Comparison of ENCODE assay signal across 8 cellular contexts in genomic region chr11:27497284-27497866, GRCh38. TPM values are rescaled to one million over a fixed set of nuclear protein-coding genes. Genes with fewer than 3 reads are reported as not detected.
DNase-seq lines count a peak whose midpoint lies in the region; ATAC-seq, FAIRE-seq and TF ChIP-seq lines count a peak whose summit lies in the region.

No MANE protein-coding gene starts in this region.

- in situ Hi-C loops in astrocyte of the cerebellum (cut with HindIII; ENCODE audit: low sequenced_read_pairs) (no loop called here), HepG2 (cut with HindIII; ENCODE audit: extremely low pct_ligation_motif_present, low pct_unique_long_range_greater_than_20kb) (loop anchor here (5.0 to 25.0 kb wide), 2 partner anchors 315 to 735 kb away; no protein-coding TSS in a partner anchor)

- ATAC-seq in GM21825 (IDR thresholded peaks at IDR 0.05; ENCODE audit: unreplicated experiment) (peak; percentile 71), HepG2 (peak; percentile 38; the same call in 1 of the 3 replicates), GM19023 (IDR thresholded peaks at IDR 0.05; ENCODE audit: unreplicated experiment) (no peak)

- no peak for TF ChIP-seq POLR2A in HepG2 (IDR thresholded peaks at IDR 0.05; ENCODE audit: insufficient read depth in 1 of 2, low read depth in 2 of 2, low read length in 2 of 2)

- H4K20me1 ChIP-seq in HepG2 (ENCODE audit: insufficient read depth, low read length), result peaks cover 10% of the 10 kb centered on the region

- peak; percentile 32 for DNase-seq in M059J (ENCODE audit: low read depth)
- peak; percentile 4 for DNase-seq in astrocyte of the cerebellum (ENCODE audit: low read depth)
- DNase-seq in HepG2 (ENCODE audit: low spot score), result peak; percentile 18
- DNase-seq in putamen (ENCODE audit: low spot score), result no peak
- no peak for DNase-seq in ecto neural progenitor cell (ENCODE audit: low spot score)

- TF ChIP-seq EP300 in HepG2 (IDR thresholded peaks at IDR 0.05; ENCODE audit: low read depth in 2 of 2, low read length in 2 of 2) (no peak), HepG2 (CRISPR knock-in tag; IDR thresholded peaks at IDR 0.05; ENCODE audit: borderline replicate concordance) (no peak)

- no peak overlapping the region for H3K4me3 ChIP-seq in astrocyte of the cerebellum (ENCODE audit: low read depth, low read length)
- H3K4me3 ChIP-seq in HepG2 (replicated peaks in 1 of 3; ENCODE audit: insufficient read depth in 1 of 3, low read depth in 2 of 3, low read length in 3 of 3), result no peak overlapping the region

- H3K27ac ChIP-seq in HepG2 (ENCODE audit: extremely low read length, insufficient read depth, low read length), result no peak overlapping the region

- intact Hi-C loops in HepG2 (cut with micrococcal nuclease; ENCODE audit: unreplicated experiment), result loop anchor here (1.0 to 5.0 kb wide), 2 partner anchors 313 to 1835 kb away; no protein-coding TSS in a partner anchor

- FAIRE-seq in HepG2 (lab: Jason Lieb, UNC), result no peak

- H3K79me2 ChIP-seq in HepG2 (ENCODE audit: insufficient read depth, low read length), result peaks cover 20% of the 10 kb centered on the region

- H3K9me3 ChIP-seq in HepG2 (ENCODE audit: low read length), result no peaks in the 10 kb centered on the region

- H3K4me1 ChIP-seq in HepG2 (ENCODE audit: insufficient read depth, low read length), result peaks cover 4% of the 10 kb centered on the region; the same call in 1 of the 2 replicates

- CTCF ChIA-PET in HepG2 (lab: Yijun Ruan, JAX; ENCODE audit: low intra/inter-chr PET ratio, low total read pairs), result interaction anchor here (1.3 kb wide), 1 partner anchor 314 kb away, joined by 5 read pairs; no protein-coding TSS in a partner anchor

- no peak overlapping the region for H3K4me2 ChIP-seq in HepG2 (ENCODE audit: low read depth, low read length)

- peaks cover 9 to 55% of the 10 kb centered on the region in 2 experiments for H3K36me3 ChIP-seq in HepG2 (replicated peaks in 1 of 2; ENCODE audit: control insufficient read depth in 1 of 2, insufficient read depth in 2 of 2, low read length in 2 of 2)

- POLR2A ChIA-PET in HepG2 (lab: Yijun Ruan, JAX), result no interaction called here

- no peak overlapping the region for H3K9ac ChIP-seq in HepG2 (ENCODE audit: insufficient read depth, low read depth, low read length)

- TF ChIP-seq CTCF in GM12872 (IDR thresholded peaks at IDR 0.05; ENCODE audit: insufficient read depth, low read depth, low read length), result peak; percentile 37; the same call in 2 of the 3 replicates
- TF ChIP-seq CTCF in astrocyte of the cerebellum (IDR thresholded peaks at IDR 0.05; ENCODE audit: low read depth, low read length, missing control alignments), result peak; percentile 41
- TF ChIP-seq CTCF in HepG2 (CRISPR knock-in tag; IDR thresholded peaks at IDR 0.05), result peak; percentile 55

- H2AFZ ChIP-seq in HepG2 (ENCODE audit: low read length), result no peak overlapping the region

- no peaks in the 10 kb centered on the region for H3K27me3 ChIP-seq in HepG2 (ENCODE audit: control insufficient read depth in 1 of 2, insufficient read depth in 2 of 2, low read length in 2 of 2)

- TF ChIP-seq RAD21 in HepG2 (CRISPR knock-in tag; IDR thresholded peaks at IDR 0.05), result no peak

- TSS peak; percentile 11 for BruUV-seq in HepG2 (replicated peaks; lab: Mats Ljungman, UMichigan)

TF ChIP-seq in HepG2, 621 proteins besides CTCF, POLR2A, EP300 and RAD21:
- TF ChIP-seq FOXC1 (CRISPR knock-in tag; IDR thresholded peaks at IDR 0.05; ENCODE audit: borderline replicate concordance) (no peak), STAG1 (CRISPR knock-in tag; IDR thresholded peaks at IDR 0.05) (peak; percentile 71), ZNF615 (CRISPR knock-in tag; IDR thresholded peaks at IDR 0.05; ENCODE audit: borderline replicate concordance) (no peak)

RNA-seq across cellular contexts. Expression of gene LIN7C, which starts 9.2 kb away (rescaled TPM):
- total RNA-seq in M059J (2014; rRNA removed; shearing (Covaris generic)), result 57.9 and 68.4 TPM in 2 replicates
- total RNA-seq in HepG2 (2016; rRNA removed; fragmentation: Illumina TruSeq; extraction: Trizol), result 37.2 and 65.8 TPM in 2 replicates
- total RNA-seq in HepG2 (2016; cell fraction: cytosol; rRNA removed; fragmentation: Illumina TruSeq; extraction: Trizol; ENCODE audit: low read depth), result 2.5 and 2.7 TPM in 2 replicates
- 38.6 and 65.0 TPM in 2 replicates for total RNA-seq in HepG2 (2016; cell fraction: insoluble cytoplasmic fraction; rRNA removed; fragmentation: Illumina TruSeq; extraction: Trizol)
- 15.9 and 19.0 TPM in 2 replicates for total RNA-seq in HepG2 (2016; cell fraction: membrane; rRNA removed; fragmentation: Illumina TruSeq; extraction: Trizol)
- total RNA-seq in HepG2 (2016; cell fraction: nucleus; rRNA removed; fragmentation: Illumina TruSeq; extraction: Trizol), result 24.0 and 25.6 TPM in 2 replicates
- 12.7 and 14.8 TPM in 2 replicates for polyA plus RNA-seq in HepG2 (2011; rRNA removed)
- polyA plus RNA-seq in HepG2 (2011; cell fraction: cytosol; rRNA removed), result 7.8 and 14.4 TPM in 2 replicates
- 4.2 and 7.4 TPM in 2 replicates for polyA plus RNA-seq in HepG2 (2011; cell fraction: nucleus; rRNA removed)
- 10.3 and 13.4 TPM in 2 replicates for polyA plus RNA-seq in HepG2 (2012)
- 0.89 and 0.90 TPM in 2 replicates for polyA plus RNA-seq in HepG2 (2016; cell fraction: cytosol; fragmentation: Illumina TruSeq; extraction: Trizol; ENCODE audit: low read depth)
- 27.1 and 30.5 TPM in 2 replicates for polyA plus RNA-seq in HepG2 (2016; cell fraction: insoluble cytoplasmic fraction; fragmentation: Illumina TruSeq; extraction: Trizol; ENCODE audit: low read depth)
- 4.4 and 4.8 TPM in 2 replicates for polyA plus RNA-seq in HepG2 (2016; cell fraction: membrane; fragmentation: Illumina TruSeq; extraction: Trizol; ENCODE audit: low read depth)
- polyA plus RNA-seq in HepG2 (2016; cell fraction: nucleus; fragmentation: Illumina TruSeq; extraction: Trizol; ENCODE audit: insufficient read depth, low read depth), result 17.5 and 19.5 TPM in 2 replicates
- 6.7 and 16.3 TPM in 2 replicates for polyA minus RNA-seq in HepG2 (2011; rRNA and poly(A)+ RNA removed; ENCODE audit: low replicate concordance)
- polyA minus RNA-seq in HepG2 (2011; cell fraction: cytosol; rRNA and poly(A)+ RNA removed), result 18.3 and 20.3 TPM in 2 replicates
- 29.6 and 31.1 TPM in 2 replicates for polyA minus RNA-seq in HepG2 (2011; cell fraction: nucleus; rRNA and poly(A)+ RNA removed)

RNA-seq across cellular contexts. Expression of gene LGR4, which starts 24.8 kb away (rescaled TPM):
- total RNA-seq in M059J (2014; rRNA removed; shearing (Covaris generic)), result 28.0 and 45.2 TPM in 2 replicates
- total RNA-seq in HepG2 (2016; rRNA removed; fragmentation: Illumina TruSeq; extraction: Trizol), result 51.4 and 68.7 TPM in 2 replicates
- total RNA-seq in HepG2 (2016; cell fraction: cytosol; rRNA removed; fragmentation: Illumina TruSeq; extraction: Trizol; ENCODE audit: low read depth), result 8.1 and 10.5 TPM in 2 replicates
- 51.6 and 65.3 TPM in 2 replicates for total RNA-seq in HepG2 (2016; cell fraction: insoluble cytoplasmic fraction; rRNA removed; fragmentation: Illumina TruSeq; extraction: Trizol)
- 23.6 and 26.4 TPM in 2 replicates for total RNA-seq in HepG2 (2016; cell fraction: membrane; rRNA removed; fragmentation: Illumina TruSeq; extraction: Trizol)
- 111 and 112 TPM in 2 replicates for total RNA-seq in HepG2 (2016; cell fraction: nucleus; rRNA removed; fragmentation: Illumina TruSeq; extraction: Trizol)
- polyA plus RNA-seq in HepG2 (2011; rRNA removed), result 42.1 and 43.8 TPM in 2 replicates
- polyA plus RNA-seq in HepG2 (2011; cell fraction: cytosol; rRNA removed), result 21.7 and 35.6 TPM in 2 replicates
- polyA plus RNA-seq in HepG2 (2011; cell fraction: nucleus; rRNA removed), result 35.4 and 41.4 TPM in 2 replicates
- polyA plus RNA-seq in HepG2 (2012), result 45.1 and 63.2 TPM in 2 replicates
- polyA plus RNA-seq in HepG2 (2016; cell fraction: cytosol; fragmentation: Illumina TruSeq; extraction: Trizol; ENCODE audit: low read depth), result 1.6 TPM in 2 replicates
- 39.9 and 43.3 TPM in 2 replicates for polyA plus RNA-seq in HepG2 (2016; cell fraction: insoluble cytoplasmic fraction; fragmentation: Illumina TruSeq; extraction: Trizol; ENCODE audit: low read depth)
- 7.6 and 7.9 TPM in 2 replicates for polyA plus RNA-seq in HepG2 (2016; cell fraction: membrane; fragmentation: Illumina TruSeq; extraction: Trizol; ENCODE audit: low read depth)
- polyA plus RNA-seq in HepG2 (2016; cell fraction: nucleus; fragmentation: Illumina TruSeq; extraction: Trizol; ENCODE audit: insufficient read depth, low read depth), result 106 and 117 TPM in 2 replicates
- 187 and 243 TPM in 2 replicates for polyA minus RNA-seq in HepG2 (2011; rRNA and poly(A)+ RNA removed; ENCODE audit: low replicate concordance)
- 60.2 and 70.2 TPM in 2 replicates for polyA minus RNA-seq in HepG2 (2011; cell fraction: cytosol; rRNA and poly(A)+ RNA removed)
- 201 and 210 TPM in 2 replicates for polyA minus RNA-seq in HepG2 (2011; cell fraction: nucleus; rRNA and poly(A)+ RNA removed)

Comparison
In these comparisons a context has a peak if more than half of its experiments do, and no peak if none do; other contexts are left out.
1. DNase-seq: peak in M059J (single experiment), astrocyte of the cerebellum (single experiment) and HepG2 (single experiment); none in putamen (single experiment) and ecto neural progenitor cell (single experiment).
2. Peak in every context shown above with its lines, with median percentiles within 50 percentile points of each other: CTCF ChIP-seq.